8 cellular contexts compared by ENCODE assay signal in the genomic region with DNA sequence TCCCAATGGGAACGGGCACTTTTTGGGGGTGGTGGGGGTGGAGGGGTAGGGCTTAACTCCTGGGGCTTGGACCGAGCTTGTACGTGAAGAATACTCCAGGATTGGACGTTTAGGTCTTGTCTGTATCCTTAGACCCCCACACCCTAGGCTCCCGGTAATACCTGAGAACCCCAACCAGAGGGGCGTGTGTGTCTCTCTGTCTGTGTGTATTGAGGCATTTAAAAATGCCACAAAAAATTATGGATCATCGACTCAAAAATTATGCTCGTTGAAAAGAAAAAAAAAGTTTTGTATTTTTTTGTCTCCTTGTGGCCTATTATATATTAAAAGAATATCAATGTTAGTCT. TPM values are rescaled to one million over a fixed set of nuclear protein-coding genes. Genes with fewer than 3 reads are reported as not detected.
DNase-seq lines count a peak whose midpoint lies in the region; ATAC-seq, FAIRE-seq and TF ChIP-seq lines count a peak whose summit lies in the region.

No MANE protein-coding gene starts in this region.

- H3K4me2 ChIP-seq in HepG2 (ENCODE audit: low read depth, low read length): peak overlapping the region; percentile 82

- peaks cover 36% of the 10 kb centered on the region for H3K79me2 ChIP-seq in HepG2 (ENCODE audit: insufficient read depth, low read length)

- TF ChIP-seq EP300 in HepG2 (IDR thresholded peaks at IDR 0.05; ENCODE audit: low read depth in 2 of 2, low read length in 2 of 2) (no peak), HepG2 (CRISPR knock-in tag; IDR thresholded peaks at IDR 0.05; ENCODE audit: borderline replicate concordance) (no peak), upper lobe of left lung (IDR thresholded peaks at IDR 0.05) (no peak)

- TF ChIP-seq RAD21 in HepG2 (CRISPR knock-in tag; IDR thresholded peaks at IDR 0.05): no peak

- BruUV-seq in HepG2 (replicated peaks; lab: Mats Ljungman, UMichigan): no TSS peak

- TF ChIP-seq POLR2A in HepG2 (IDR thresholded peaks at IDR 0.05; ENCODE audit: insufficient read depth in 1 of 2, low read depth in 2 of 2, low read length in 2 of 2) (no peak), upper lobe of left lung (IDR thresholded peaks at IDR 0.05) (no peak)

- H3K27me3 ChIP-seq in HepG2 (ENCODE audit: control insufficient read depth in 1 of 2, insufficient read depth in 2 of 2, low read length in 2 of 2): no peaks in the 10 kb centered on the region; a peak in 1 of 5 replicates
- H3K27me3 ChIP-seq in upper lobe of left lung: no peaks in the 10 kb centered on the region

- intact Hi-C loops in activated naive CD4-positive, alpha-beta T cell treated with anti-CD3 and anti-CD28 coated beads for 36 hours (cut with micrococcal nuclease): loop anchor here (5.0 kb wide), 3 partner anchors 87 to 282 kb away; partner anchors contain the start of gene STK38L
- intact Hi-C loops in HepG2 (cut with micrococcal nuclease; ENCODE audit: unreplicated experiment): loop anchor here (1.0 to 10.0 kb wide), 3 partner anchors 25 to 180 kb away; no protein-coding TSS in a partner anchor

- ATAC-seq in HepG2 (peak; percentile 57), upper lobe of left lung (ENCODE audit: low FRiP score in 2 of 2) (no peak)

- peaks cover 24% of the 10 kb centered on the region for H3K4me1 Mint-ChIP-seq in activated naive CD4-positive, alpha-beta T cell treated with anti-CD3 and anti-CD28 coated beads for 36 hours (ENCODE audit: low read depth)
- H3K4me1 Mint-ChIP-seq in activated naive CD8-positive, alpha-beta T cell (ENCODE audit: low read depth): peaks cover 27% of the 10 kb centered on the region

- WGBS in HepG2 (ENCODE audit: low lambda C conversion rate): 3% methylated on average over 8 of the region's 8 CpGs
- 1 to 2% methylated on average over 5 to 8 of the region's 8 CpGs for WGBS in upper lobe of left lung, 2 donors

- H3K36me3 Mint-ChIP-seq in activated naive CD4-positive, alpha-beta T cell treated with anti-CD3 and anti-CD28 coated beads for 36 hours (ENCODE audit: low read depth): no peaks in the 10 kb centered on the region
- H3K36me3 Mint-ChIP-seq in activated naive CD8-positive, alpha-beta T cell: no peaks in the 10 kb centered on the region

- H3K9me3 Mint-ChIP-seq in activated naive CD4-positive, alpha-beta T cell treated with anti-CD3 and anti-CD28 coated beads for 36 hours: no peaks in the 10 kb centered on the region
- no peaks in the 10 kb centered on the region for H3K9me3 Mint-ChIP-seq in activated naive CD8-positive, alpha-beta T cell (ENCODE audit: low read depth)

- peak overlapping the region; percentile 89 for H3K9ac ChIP-seq in HepG2 (ENCODE audit: insufficient read depth, low read depth, low read length)

- no peaks in the 10 kb centered on the region for H4K20me1 ChIP-seq in HepG2 (ENCODE audit: insufficient read depth, low read length)

- H3K27ac Mint-ChIP-seq in activated naive CD4-positive, alpha-beta T cell treated with anti-CD3 and anti-CD28 coated beads for 36 hours: no peak overlapping the region
- H3K27ac Mint-ChIP-seq in activated naive CD8-positive, alpha-beta T cell: no peak overlapping the region

- CTCF ChIA-PET in activated naive CD4-positive, alpha-beta T cell treated with anti-CD3 and anti-CD28 coated beads for 36 hours (lab: Charles Lee): interaction anchor here (0.6 to 2.0 kb wide), 7 partner anchors 12 to 815 kb away, joined by 3 to 10 read pairs (median 3); no protein-coding TSS in a partner anchor
- CTCF ChIA-PET in HepG2 (lab: Yijun Ruan, JAX; ENCODE audit: low intra/inter-chr PET ratio, low total read pairs): no interaction called here

- DNase-seq in activated naive CD4-positive, alpha-beta T cell treated with anti-CD3 and anti-CD28 coated beads for 36 hours: no peak
- DNase-seq in activated naive CD4-positive, alpha-beta T cell treated with anti-CD3 and anti-CD28 coated beads, Interleukin-2, amount 50 U/mL, for 16 hours: no peak
- no peak for DNase-seq in HepG2 (ENCODE audit: low spot score)
- DNase-seq in upper lobe of left lung: no peak
- no peak for DNase-seq in DMS 273 (lab: John Stamatoyannopoulos, UW; ENCODE audit: unreplicated experiment)
- DNase-seq in putamen (ENCODE audit: low spot score): no peak
- no peak for DNase-seq in NCI-H524 (lab: John Stamatoyannopoulos, UW)

- peak overlapping the region; percentile 94 for H3K4me3 Mint-ChIP-seq in activated naive CD4-positive, alpha-beta T cell treated with anti-CD3 and anti-CD28 coated beads for 36 hours
- H3K4me3 Mint-ChIP-seq in activated naive CD8-positive, alpha-beta T cell: peak overlapping the region; percentile 96

- H3K36me3 ChIP-seq in HepG2 (replicated peaks in 1 of 2; ENCODE audit: control insufficient read depth in 1 of 2, insufficient read depth in 2 of 2, low read length in 2 of 2): no peaks in the 10 kb centered on the region
- no peaks in the 10 kb centered on the region for H3K36me3 ChIP-seq in upper lobe of left lung

- H3K4me3 ChIP-seq in HepG2 (replicated peaks in 1 of 3; ENCODE audit: insufficient read depth in 1 of 3, low read depth in 2 of 3, low read length in 3 of 3): peak overlapping the region; percentile 74 to 97 (median 93)
- H3K4me3 ChIP-seq in upper lobe of left lung: peak overlapping the region; percentile 56 to 81 (median 71)

- in situ Hi-C loops in HepG2 (cut with HindIII; ENCODE audit: extremely low pct_ligation_motif_present, low pct_unique_long_range_greater_than_20kb): no loop called here

- H3K9me3 ChIP-seq in HepG2 (ENCODE audit: low read length) (no peaks in the 10 kb centered on the region), upper lobe of left lung (no peaks in the 10 kb centered on the region)

- H3K27me3 Mint-ChIP-seq in activated naive CD4-positive, alpha-beta T cell treated with anti-CD3 and anti-CD28 coated beads for 36 hours (ENCODE audit: low read depth): peaks cover 1% of the 10 kb centered on the region
- H3K27me3 Mint-ChIP-seq in activated naive CD8-positive, alpha-beta T cell: peaks cover under 1% of the 10 kb centered on the region

- no peak for FAIRE-seq in HepG2 (lab: Jason Lieb, UNC)

- TF ChIP-seq CTCF in HepG2 (CRISPR knock-in tag; IDR thresholded peaks at IDR 0.05): no peak
- no peak for TF ChIP-seq CTCF in upper lobe of left lung (IDR thresholded peaks at IDR 0.05)

- peak overlapping the region; percentile 62 for H2AFZ ChIP-seq in HepG2 (ENCODE audit: low read length)

- H3K27ac ChIP-seq in HepG2 (ENCODE audit: extremely low read length, insufficient read depth, low read length): peak overlapping the region; percentile 82
- H3K27ac ChIP-seq in upper lobe of left lung: peak overlapping the region; percentile 88 to 96 (median 90)

- H3K4me1 ChIP-seq in HepG2 (ENCODE audit: insufficient read depth, low read length): peaks cover 33% of the 10 kb centered on the region
- peaks cover 7 to 32% (median 26%) of the 10 kb centered on the region in 4 donors for H3K4me1 ChIP-seq in upper lobe of left lung

- POLR2A ChIA-PET in HepG2 (lab: Yijun Ruan, JAX): interaction anchor here (0.7 to 2.9 kb wide), 12 partner anchors 10 to 1112 kb away, joined by 3 to 65 read pairs (median 4); no protein-coding TSS in a partner anchor

TF ChIP-seq in HepG2, 621 proteins besides CTCF, POLR2A, EP300 and RAD21:
- TF ChIP-seq ZNF546 (CRISPR knock-in tag; conservative IDR thresholded peaks at IDR 0.05) (peak; percentile 47; the same call in 1 of the 2 replicates), ZNF720 (CRISPR knock-in tag; IDR thresholded peaks at IDR 0.05) (no peak)

RNA-seq across cellular contexts. Expression of gene PPFIBP1, which starts 0.5 kb away (rescaled TPM):
- total RNA-seq in activated naive CD4-positive, alpha-beta T cell treated with anti-CD3 and anti-CD28 coated beads for 36 hours: 10 to 100 TPM; 43.4 to 43.6 TPM
- total RNA-seq in HepG2 (2016; rRNA removed; fragmentation: Illumina TruSeq; extraction: Trizol): 21.8 and 32.0 TPM in 2 replicates
- 6.2 and 6.4 TPM in 2 replicates for total RNA-seq in HepG2 (2016; cell fraction: cytosol; rRNA removed; fragmentation: Illumina TruSeq; extraction: Trizol; ENCODE audit: low read depth)
- total RNA-seq in HepG2 (2016; cell fraction: insoluble cytoplasmic fraction; rRNA removed; fragmentation: Illumina TruSeq; extraction: Trizol): 21.0 and 26.5 TPM in 2 replicates
- total RNA-seq in HepG2 (2016; cell fraction: membrane; rRNA removed; fragmentation: Illumina TruSeq; extraction: Trizol): 8.1 and 10.1 TPM in 2 replicates
- total RNA-seq in HepG2 (2016; cell fraction: nucleus; rRNA removed; fragmentation: Illumina TruSeq; extraction: Trizol): 35.3 and 36.6 TPM in 2 replicates
- 16.2 and 19.6 TPM in 2 replicates for polyA plus RNA-seq in HepG2 (2011; rRNA removed)
- polyA plus RNA-seq in HepG2 (2011; cell fraction: cytosol; rRNA removed): 6.6 and 10.3 TPM in 2 replicates
- 19.9 and 28.8 TPM in 2 replicates for polyA plus RNA-seq in HepG2 (2011; cell fraction: nucleus; rRNA removed)
- 14.4 and 17.5 TPM in 2 replicates for polyA plus RNA-seq in HepG2 (2012)
- polyA plus RNA-seq in HepG2 (2016; cell fraction: cytosol; fragmentation: Illumina TruSeq; extraction: Trizol; ENCODE audit: low read depth): 0.42 and 0.76 TPM in 2 replicates
- polyA plus RNA-seq in HepG2 (2016; cell fraction: insoluble cytoplasmic fraction; fragmentation: Illumina TruSeq; extraction: Trizol; ENCODE audit: low read depth): 13.2 and 13.8 TPM in 2 replicates
- 1.9 and 2.3 TPM in 2 replicates for polyA plus RNA-seq in HepG2 (2016; cell fraction: membrane; fragmentation: Illumina TruSeq; extraction: Trizol; ENCODE audit: low read depth)
- 21.9 and 25.0 TPM in 2 replicates for polyA plus RNA-seq in HepG2 (2016; cell fraction: nucleus; fragmentation: Illumina TruSeq; extraction: Trizol; ENCODE audit: insufficient read depth, low read depth)
- polyA minus RNA-seq in HepG2 (2011; rRNA and poly(A)+ RNA removed; ENCODE audit: low replicate concordance): 18.5 and 40.1 TPM in 2 replicates
- 15.6 and 16.2 TPM in 2 replicates for polyA minus RNA-seq in HepG2 (2011; cell fraction: cytosol; rRNA and poly(A)+ RNA removed)
- polyA minus RNA-seq in HepG2 (2011; cell fraction: nucleus; rRNA and poly(A)+ RNA removed): 89.9 and 122 TPM in 2 replicates
- 100 to 1,000 TPM in 3 of 6 donors, 10 to 100 TPM in 3; 67.5 to 129 (median 101) TPM for total RNA-seq in upper lobe of left lung
